ENCODE assay signal across 1 cellular context in the genomic region with DNA sequence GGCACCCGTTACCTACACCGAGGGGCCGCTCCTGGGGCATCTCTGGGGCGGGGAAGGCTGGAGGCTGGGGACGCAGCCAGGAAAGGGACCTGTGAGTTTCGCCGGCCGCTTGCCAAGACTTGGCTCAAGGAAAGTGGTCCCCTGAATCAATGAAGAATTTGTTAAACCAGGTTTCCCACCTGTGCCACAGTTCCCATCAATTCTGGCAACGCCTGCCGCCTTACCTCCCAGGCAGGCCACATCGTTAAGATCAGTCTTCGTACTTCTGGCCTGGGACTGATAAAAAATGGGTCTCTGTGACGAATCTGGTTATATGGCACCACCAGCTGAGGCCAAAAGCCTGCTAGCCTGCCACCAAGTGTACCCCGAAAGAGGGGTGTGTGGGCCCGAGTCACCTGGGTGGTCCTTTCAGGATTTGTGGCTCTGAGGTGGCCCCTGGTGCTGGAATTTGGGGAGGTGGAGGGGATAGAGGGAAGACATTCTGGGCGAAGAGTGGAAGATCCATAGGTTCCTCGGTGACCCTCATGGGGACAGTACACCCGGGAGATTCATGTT.
TF ChIP-seq lines count a peak whose summit lies in the region.

No MANE protein-coding gene starts in this region.

TF ChIP-seq in HepG2, 621 proteins besides CTCF, POLR2A, EP300 and RAD21 (continued from another document and continues in another):
- TF ChIP-seq, protein P1, sequence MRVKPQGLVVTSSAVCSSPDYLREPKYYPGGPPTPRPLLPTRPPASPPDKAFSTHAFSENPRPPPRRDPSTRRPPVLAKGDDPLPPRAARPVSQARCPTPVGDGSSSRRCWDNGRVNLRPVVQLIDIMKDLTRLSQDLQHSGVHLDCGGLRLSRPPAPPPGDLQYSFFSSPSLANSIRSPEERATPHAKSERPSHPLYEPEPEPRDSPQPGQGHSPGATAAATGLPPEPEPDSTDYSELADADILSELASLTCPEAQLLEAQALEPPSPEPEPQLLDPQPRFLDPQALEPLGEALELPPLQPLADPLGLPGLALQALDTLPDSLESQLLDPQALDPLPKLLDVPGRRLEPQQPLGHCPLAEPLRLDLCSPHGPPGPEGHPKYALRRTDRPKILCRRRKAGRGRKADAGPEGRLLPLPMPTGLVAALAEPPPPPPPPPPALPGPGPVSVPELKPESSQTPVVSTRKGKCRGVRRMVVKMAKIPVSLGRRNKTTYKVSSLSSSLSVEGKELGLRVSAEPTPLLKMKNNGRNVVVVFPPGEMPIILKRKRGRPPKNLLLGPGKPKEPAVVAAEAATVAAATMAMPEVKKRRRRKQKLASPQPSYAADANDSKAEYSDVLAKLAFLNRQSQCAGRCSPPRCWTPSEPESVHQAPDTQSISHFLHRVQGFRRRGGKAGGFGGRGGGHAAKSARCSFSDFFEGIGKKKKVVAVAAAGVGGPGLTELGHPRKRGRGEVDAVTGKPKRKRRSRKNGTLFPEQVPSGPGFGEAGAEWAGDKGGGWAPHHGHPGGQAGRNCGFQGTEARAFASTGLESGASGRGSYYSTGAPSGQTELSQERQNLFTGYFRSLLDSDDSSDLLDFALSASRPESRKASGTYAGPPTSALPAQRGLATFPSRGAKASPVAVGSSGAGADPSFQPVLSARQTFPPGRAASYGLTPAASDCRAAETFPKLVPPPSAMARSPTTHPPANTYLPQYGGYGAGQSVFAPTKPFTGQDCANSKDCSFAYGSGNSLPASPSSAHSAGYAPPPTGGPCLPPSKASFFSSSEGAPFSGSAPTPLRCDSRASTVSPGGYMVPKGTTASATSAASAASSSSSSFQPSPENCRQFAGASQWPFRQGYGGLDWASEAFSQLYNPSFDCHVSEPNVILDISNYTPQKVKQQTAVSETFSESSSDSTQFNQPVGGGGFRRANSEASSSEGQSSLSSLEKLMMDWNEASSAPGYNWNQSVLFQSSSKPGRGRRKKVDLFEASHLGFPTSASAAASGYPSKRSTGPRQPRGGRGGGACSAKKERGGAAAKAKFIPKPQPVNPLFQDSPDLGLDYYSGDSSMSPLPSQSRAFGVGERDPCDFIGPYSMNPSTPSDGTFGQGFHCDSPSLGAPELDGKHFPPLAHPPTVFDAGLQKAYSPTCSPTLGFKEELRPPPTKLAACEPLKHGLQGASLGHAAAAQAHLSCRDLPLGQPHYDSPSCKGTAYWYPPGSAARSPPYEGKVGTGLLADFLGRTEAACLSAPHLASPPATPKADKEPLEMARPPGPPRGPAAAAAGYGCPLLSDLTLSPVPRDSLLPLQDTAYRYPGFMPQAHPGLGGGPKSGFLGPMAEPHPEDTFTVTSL (CRISPR knock-in tag; IDR thresholded peaks at IDR 0.05; ENCODE audit: borderline replicate concordance) = no peak
- TF ChIP-seq BORCS8-MEF2B (CRISPR knock-in tag; IDR thresholded peaks at IDR 0.05) = peak; percentile 16; the same call in 1 of the 2 replicates
- no peak; the same call in 1 of the 2 replicates for TF ChIP-seq ZNF234 (CRISPR knock-in tag; conservative IDR thresholded peaks at IDR 0.05)
- TF ChIP-seq KDM1A (CRISPR knock-in tag; IDR thresholded peaks at IDR 0.05) = no peak
- TF ChIP-seq NKX3-1 (CRISPR knock-in tag; IDR thresholded peaks at IDR 0.05) = no peak
- TF ChIP-seq ZNF776 (CRISPR knock-in tag; IDR thresholded peaks at IDR 0.05) = no peak
- TF ChIP-seq ZNF746 (CRISPR knock-in tag; IDR thresholded peaks at IDR 0.05) = no peak
- no peak for TF ChIP-seq ZNF343 (CRISPR knock-in tag; IDR thresholded peaks at IDR 0.05)
- TF ChIP-seq SETDB1 (CRISPR knock-in tag; IDR thresholded peaks at IDR 0.05; ENCODE audit: borderline replicate concordance) = no peak
- no peak for TF ChIP-seq DBP (CRISPR knock-in tag; IDR thresholded peaks at IDR 0.05; ENCODE audit: not compliant biosample characterization)
- TF ChIP-seq ZNF747 (CRISPR knock-in tag; IDR thresholded peaks at IDR 0.05; ENCODE audit: borderline replicate concordance) = no peak
- TF ChIP-seq, protein P2, sequence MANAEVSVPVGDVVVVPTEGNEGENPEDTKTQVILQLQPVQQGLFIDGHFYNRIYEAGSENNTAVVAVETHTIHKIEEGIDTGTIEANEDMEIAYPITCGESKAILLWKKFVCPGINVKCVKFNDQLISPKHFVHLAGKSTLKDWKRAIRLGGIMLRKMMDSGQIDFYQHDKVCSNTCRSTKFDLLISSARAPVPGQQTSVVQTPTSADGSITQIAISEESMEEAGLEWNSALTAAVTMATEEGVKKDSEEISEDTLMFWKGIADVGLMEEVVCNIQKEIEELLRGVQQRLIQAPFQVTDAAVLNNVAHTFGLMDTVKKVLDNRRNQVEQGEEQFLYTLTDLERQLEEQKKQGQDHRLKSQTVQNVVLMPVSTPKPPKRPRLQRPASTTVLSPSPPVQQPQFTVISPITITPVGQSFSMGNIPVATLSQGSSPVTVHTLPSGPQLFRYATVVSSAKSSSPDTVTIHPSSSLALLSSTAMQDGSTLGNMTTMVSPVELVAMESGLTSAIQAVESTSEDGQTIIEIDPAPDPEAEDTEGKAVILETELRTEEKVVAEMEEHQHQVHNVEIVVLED (CRISPR knock-in tag; IDR thresholded peaks at IDR 0.05; ENCODE audit: borderline replicate concordance) = no peak
- TF ChIP-seq MED1 (CRISPR knock-in tag; IDR thresholded peaks at IDR 0.05) = no peak; the same call in 1 of the 2 replicates
- no peak for TF ChIP-seq ZNF484 (CRISPR knock-in tag; IDR thresholded peaks at IDR 0.05; ENCODE audit: borderline replicate concordance, low read depth)
- TF ChIP-seq AGO2 (optimal IDR thresholded peaks at IDR 0.05; ENCODE audit: low read depth, low read length) = no peak
- TF ChIP-seq, protein P3, sequence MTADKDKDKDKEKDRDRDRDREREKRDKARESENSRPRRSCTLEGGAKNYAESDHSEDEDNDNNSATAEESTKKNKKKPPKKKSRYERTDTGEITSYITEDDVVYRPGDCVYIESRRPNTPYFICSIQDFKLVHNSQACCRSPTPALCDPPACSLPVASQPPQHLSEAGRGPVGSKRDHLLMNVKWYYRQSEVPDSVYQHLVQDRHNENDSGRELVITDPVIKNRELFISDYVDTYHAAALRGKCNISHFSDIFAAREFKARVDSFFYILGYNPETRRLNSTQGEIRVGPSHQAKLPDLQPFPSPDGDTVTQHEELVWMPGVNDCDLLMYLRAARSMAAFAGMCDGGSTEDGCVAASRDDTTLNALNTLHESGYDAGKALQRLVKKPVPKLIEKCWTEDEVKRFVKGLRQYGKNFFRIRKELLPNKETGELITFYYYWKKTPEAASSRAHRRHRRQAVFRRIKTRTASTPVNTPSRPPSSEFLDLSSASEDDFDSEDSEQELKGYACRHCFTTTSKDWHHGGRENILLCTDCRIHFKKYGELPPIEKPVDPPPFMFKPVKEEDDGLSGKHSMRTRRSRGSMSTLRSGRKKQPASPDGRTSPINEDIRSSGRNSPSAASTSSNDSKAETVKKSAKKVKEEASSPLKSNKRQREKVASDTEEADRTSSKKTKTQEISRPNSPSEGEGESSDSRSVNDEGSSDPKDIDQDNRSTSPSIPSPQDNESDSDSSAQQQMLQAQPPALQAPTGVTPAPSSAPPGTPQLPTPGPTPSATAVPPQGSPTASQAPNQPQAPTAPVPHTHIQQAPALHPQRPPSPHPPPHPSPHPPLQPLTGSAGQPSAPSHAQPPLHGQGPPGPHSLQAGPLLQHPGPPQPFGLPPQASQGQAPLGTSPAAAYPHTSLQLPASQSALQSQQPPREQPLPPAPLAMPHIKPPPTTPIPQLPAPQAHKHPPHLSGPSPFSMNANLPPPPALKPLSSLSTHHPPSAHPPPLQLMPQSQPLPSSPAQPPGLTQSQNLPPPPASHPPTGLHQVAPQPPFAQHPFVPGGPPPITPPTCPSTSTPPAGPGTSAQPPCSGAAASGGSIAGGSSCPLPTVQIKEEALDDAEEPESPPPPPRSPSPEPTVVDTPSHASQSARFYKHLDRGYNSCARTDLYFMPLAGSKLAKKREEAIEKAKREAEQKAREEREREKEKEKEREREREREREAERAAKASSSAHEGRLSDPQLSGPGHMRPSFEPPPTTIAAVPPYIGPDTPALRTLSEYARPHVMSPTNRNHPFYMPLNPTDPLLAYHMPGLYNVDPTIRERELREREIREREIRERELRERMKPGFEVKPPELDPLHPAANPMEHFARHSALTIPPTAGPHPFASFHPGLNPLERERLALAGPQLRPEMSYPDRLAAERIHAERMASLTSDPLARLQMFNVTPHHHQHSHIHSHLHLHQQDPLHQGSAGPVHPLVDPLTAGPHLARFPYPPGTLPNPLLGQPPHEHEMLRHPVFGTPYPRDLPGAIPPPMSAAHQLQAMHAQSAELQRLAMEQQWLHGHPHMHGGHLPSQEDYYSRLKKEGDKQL (CRISPR knock-in tag; IDR thresholded peaks at IDR 0.05; ENCODE audit: low read depth) = no peak; the same call in 1 of the 2 replicates
- TF ChIP-seq, protein P4, sequence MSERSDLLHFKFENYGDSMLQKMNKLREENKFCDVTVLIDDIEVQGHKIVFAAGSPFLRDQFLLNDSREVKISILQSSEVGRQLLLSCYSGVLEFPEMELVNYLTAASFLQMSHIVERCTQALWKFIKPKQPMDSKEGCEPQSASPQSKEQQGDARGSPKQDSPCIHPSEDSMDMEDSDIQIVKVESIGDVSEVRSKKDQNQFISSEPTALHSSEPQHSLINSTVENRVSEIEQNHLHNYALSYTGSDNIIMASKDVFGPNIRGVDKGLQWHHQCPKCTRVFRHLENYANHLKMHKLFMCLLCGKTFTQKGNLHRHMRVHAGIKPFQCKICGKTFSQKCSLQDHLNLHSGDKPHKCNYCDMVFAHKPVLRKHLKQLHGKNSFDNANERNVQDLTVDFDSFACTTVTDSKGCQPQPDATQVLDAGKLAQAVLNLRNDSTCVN (CRISPR knock-in tag; IDR thresholded peaks at IDR 0.05; ENCODE audit: borderline replicate concordance) = 0 out of 2 replicates have a peak, but pooled peaks have one; percentile 11
- no peak for TF ChIP-seq REXO4 (CRISPR knock-in tag; IDR thresholded peaks at IDR 0.05; ENCODE audit: borderline replicate concordance)
- TF ChIP-seq GATAD1 (CRISPR knock-in tag; IDR thresholded peaks at IDR 0.05) = no peak
- TF ChIP-seq ZNF614 (CRISPR knock-in tag; IDR thresholded peaks at IDR 0.05; ENCODE audit: borderline replicate concordance) = no peak
- TF ChIP-seq ELF1 (CRISPR knock-in tag; IDR thresholded peaks at IDR 0.05) = no peak
- no peak for TF ChIP-seq HNF4A (CRISPR knock-in tag; IDR thresholded peaks at IDR 0.05)
- TF ChIP-seq, protein P5, sequence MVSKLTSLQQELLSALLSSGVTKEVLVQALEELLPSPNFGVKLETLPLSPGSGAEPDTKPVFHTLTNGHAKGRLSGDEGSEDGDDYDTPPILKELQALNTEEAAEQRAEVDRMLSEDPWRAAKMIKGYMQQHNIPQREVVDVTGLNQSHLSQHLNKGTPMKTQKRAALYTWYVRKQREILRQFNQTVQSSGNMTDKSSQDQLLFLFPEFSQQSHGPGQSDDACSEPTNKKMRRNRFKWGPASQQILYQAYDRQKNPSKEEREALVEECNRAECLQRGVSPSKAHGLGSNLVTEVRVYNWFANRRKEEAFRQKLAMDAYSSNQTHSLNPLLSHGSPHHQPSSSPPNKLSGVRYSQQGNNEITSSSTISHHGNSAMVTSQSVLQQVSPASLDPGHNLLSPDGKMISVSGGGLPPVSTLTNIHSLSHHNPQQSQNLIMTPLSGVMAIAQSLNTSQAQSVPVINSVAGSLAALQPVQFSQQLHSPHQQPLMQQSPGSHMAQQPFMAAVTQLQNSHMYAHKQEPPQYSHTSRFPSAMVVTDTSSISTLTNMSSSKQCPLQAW (CRISPR knock-in tag; IDR thresholded peaks at IDR 0.05) = peak; percentile 61; the same call in 1 of the 2 replicates
- no peak for TF ChIP-seq ZFY (CRISPR knock-in tag; IDR thresholded peaks at IDR 0.05)
- peak; percentile 48; the same call in 1 of the 2 replicates for TF ChIP-seq ZBTB20 (CRISPR knock-in tag; IDR thresholded peaks at IDR 0.05; ENCODE audit: borderline replicate concordance, low read depth)
- TF ChIP-seq, protein P6, sequence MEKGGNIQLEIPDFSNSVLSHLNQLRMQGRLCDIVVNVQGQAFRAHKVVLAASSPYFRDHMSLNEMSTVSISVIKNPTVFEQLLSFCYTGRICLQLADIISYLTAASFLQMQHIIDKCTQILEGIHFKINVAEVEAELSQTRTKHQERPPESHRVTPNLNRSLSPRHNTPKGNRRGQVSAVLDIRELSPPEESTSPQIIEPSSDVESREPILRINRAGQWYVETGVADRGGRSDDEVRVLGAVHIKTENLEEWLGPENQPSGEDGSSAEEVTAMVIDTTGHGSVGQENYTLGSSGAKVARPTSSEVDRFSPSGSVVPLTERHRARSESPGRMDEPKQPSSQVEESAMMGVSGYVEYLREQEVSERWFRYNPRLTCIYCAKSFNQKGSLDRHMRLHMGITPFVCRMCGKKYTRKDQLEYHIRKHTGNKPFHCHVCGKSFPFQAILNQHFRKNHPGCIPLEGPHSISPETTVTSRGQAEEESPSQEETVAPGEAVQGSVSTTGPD (CRISPR knock-in tag; IDR thresholded peaks at IDR 0.05) = no peak
- TF ChIP-seq, protein P7, sequence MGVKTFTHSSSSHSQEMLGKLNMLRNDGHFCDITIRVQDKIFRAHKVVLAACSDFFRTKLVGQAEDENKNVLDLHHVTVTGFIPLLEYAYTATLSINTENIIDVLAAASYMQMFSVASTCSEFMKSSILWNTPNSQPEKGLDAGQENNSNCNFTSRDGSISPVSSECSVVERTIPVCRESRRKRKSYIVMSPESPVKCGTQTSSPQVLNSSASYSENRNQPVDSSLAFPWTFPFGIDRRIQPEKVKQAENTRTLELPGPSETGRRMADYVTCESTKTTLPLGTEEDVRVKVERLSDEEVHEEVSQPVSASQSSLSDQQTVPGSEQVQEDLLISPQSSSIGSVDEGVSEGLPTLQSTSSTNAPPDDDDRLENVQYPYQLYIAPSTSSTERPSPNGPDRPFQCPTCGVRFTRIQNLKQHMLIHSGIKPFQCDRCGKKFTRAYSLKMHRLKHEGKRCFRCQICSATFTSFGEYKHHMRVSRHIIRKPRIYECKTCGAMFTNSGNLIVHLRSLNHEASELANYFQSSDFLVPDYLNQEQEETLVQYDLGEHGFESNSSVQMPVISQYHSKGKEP (CRISPR knock-in tag; IDR thresholded peaks at IDR 0.05) = no peak
- no peak for TF ChIP-seq ZNF562 (CRISPR knock-in tag; IDR thresholded peaks at IDR 0.05; ENCODE audit: borderline replicate concordance)
- TF ChIP-seq, protein P8, sequence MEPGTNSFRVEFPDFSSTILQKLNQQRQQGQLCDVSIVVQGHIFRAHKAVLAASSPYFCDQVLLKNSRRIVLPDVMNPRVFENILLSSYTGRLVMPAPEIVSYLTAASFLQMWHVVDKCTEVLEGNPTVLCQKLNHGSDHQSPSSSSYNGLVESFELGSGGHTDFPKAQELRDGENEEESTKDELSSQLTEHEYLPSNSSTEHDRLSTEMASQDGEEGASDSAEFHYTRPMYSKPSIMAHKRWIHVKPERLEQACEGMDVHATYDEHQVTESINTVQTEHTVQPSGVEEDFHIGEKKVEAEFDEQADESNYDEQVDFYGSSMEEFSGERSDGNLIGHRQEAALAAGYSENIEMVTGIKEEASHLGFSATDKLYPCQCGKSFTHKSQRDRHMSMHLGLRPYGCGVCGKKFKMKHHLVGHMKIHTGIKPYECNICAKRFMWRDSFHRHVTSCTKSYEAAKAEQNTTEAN (CRISPR knock-in tag; conservative IDR thresholded peaks at IDR 0.05) = no peak
- TF ChIP-seq ZNF225 (CRISPR knock-in tag; IDR thresholded peaks at IDR 0.05) = peak; percentile 12; the same call in 1 of the 2 replicates
- TF ChIP-seq SYNCRIP (IDR thresholded peaks at IDR 0.05; ENCODE audit: insufficient read depth, low read depth, low read length) = no peak
- TF ChIP-seq ZNF678 (CRISPR knock-in tag; IDR thresholded peaks at IDR 0.05) = no peak
- no peak for TF ChIP-seq CEBPG (CRISPR knock-in tag; IDR thresholded peaks at IDR 0.05)
- TF ChIP-seq ZNF616 (CRISPR knock-in tag; IDR thresholded peaks at IDR 0.05; ENCODE audit: low read depth) = no peak
- no peak for TF ChIP-seq ZSCAN9 (CRISPR knock-in tag; IDR thresholded peaks at IDR 0.05; ENCODE audit: borderline replicate concordance)
- TF ChIP-seq ZNF790 (CRISPR knock-in tag; IDR thresholded peaks at IDR 0.05; ENCODE audit: borderline replicate concordance) = no peak
